Comparison of ENCODE assay signal across 9 cellular contexts in genomic region chr17:42518046-42518754, GRCh38. TPM values are rescaled to one million over a fixed set of nuclear protein-coding genes. Genes with fewer than 3 reads are reported as not detected.
A peak's percentile ranks its signal among the peaks of the same experiment; 100 is the strongest.
DNase-seq lines count a peak whose midpoint lies in the region; ATAC-seq and TF ChIP-seq lines count a peak whose summit lies in the region.
"Had no signal": no experiment of that assay in that cellular context is flagged by ENCODE, and none has a peak within 500 bp of the region (broad histone marks: within the 10 kb centered on the region; RNA-seq: fewer than 3 reads in every experiment).

No MANE protein-coding gene starts in this region.

- intact Hi-C loops in dendritic cell treated with granulocyte-macrophage colony-stimulating factor and Interleukin-4, amounts not matched to agents 40 ng/mL and 50 ng/mL, for 4 days (cut with micrococcal nuclease), result loop anchor here (5.0 kb wide), 2 partner anchors 111 to 196 kb away; no protein-coding TSS in a partner anchor
- intact Hi-C loops in mucosa of descending colon (cut with DNase I, micrococcal nuclease), result loop anchor here (10.0 kb wide), 2 partner anchors 93 to 193 kb away; partner anchors contain the start of gene CAVIN1 (in 1 of the 2)

- no peaks in the 10 kb centered on the region for H4K20me1 ChIP-seq in MM.1S (ENCODE audit: insufficient read depth, low read length)

- H3K4me1 ChIP-seq in mucosa of descending colon (ENCODE audit: low read depth), result peaks cover 50% of the 10 kb centered on the region
- no peaks in the 10 kb centered on the region for H3K4me1 ChIP-seq in MM.1S (ENCODE audit: low read length)

- DNase-seq in AG09319 (ENCODE audit: extremely low read depth, low read depth) (peak; percentile 87), NCI-H446 treated with DMSO at 0.1 percent for 48 hours (lab: John Stamatoyannopoulos, UW) (peak; percentile 83), mucosa of descending colon (peak; percentile 73 to 82 (median 76)), MM.1S (no peak), DMS153 (lab: John Stamatoyannopoulos, UW) (no peak)

- peak overlapping the region; percentile 88 for H3K27ac Mint-ChIP-seq in dendritic cell treated with granulocyte-macrophage colony-stimulating factor and Interleukin-4, amounts not matched to agents 40 ng/mL and 50 ng/mL, for 4 days
- H3K27ac Mint-ChIP-seq: stimulated activated naive CD8-positive, alpha-beta T cell treated with anti-CD3 and anti-CD28 coated beads, Interleukin-15, Interleukin-2, amounts not matched to agents 100 ng/mL and 50 ng/mL, for 24 hours had no signal

- peak overlapping the region; percentile 18 for H3K4me3 Mint-ChIP-seq in dendritic cell treated with granulocyte-macrophage colony-stimulating factor and Interleukin-4, amounts not matched to agents 40 ng/mL and 50 ng/mL, for 4 days
- H3K4me3 Mint-ChIP-seq: stimulated activated naive CD8-positive, alpha-beta T cell treated with anti-CD3 and anti-CD28 coated beads, Interleukin-15, Interleukin-2, amounts not matched to agents 100 ng/mL and 50 ng/mL, for 24 hours had no signal

- H3K36me3 ChIP-seq in mucosa of descending colon (ENCODE audit: low read depth) (no peaks in the 10 kb centered on the region), MM.1S (replicated peaks; ENCODE audit: insufficient read depth, low read length) (no peaks in the 10 kb centered on the region)

- no peak overlapping the region for H3K4me2 ChIP-seq in MM.1S (ENCODE audit: low read depth, low read length)

- H3K79me2 ChIP-seq in MM.1S (ENCODE audit: low read length), result no peaks in the 10 kb centered on the region

- H3K4me3 ChIP-seq in mucosa of descending colon (no peak overlapping the region), MM.1S (ENCODE audit: low read length) (no peak overlapping the region)

- ATAC-seq in mucosa of descending colon (peak; percentile 77), HG03378 (IDR thresholded peaks at IDR 0.05; ENCODE audit: unreplicated experiment) (no peak), GM18505 (IDR thresholded peaks at IDR 0.05; ENCODE audit: unreplicated experiment) (no peak)

- no peak overlapping the region for H3K9ac ChIP-seq in MM.1S (ENCODE audit: low read length)

- TF ChIP-seq POLR2A in GM18505 (IDR thresholded peaks at IDR 0.05; ENCODE audit: borderline replicate concordance, extremely low read depth, insufficient read depth, insufficient read length), result no peak

- H2AFZ ChIP-seq in MM.1S (ENCODE audit: low read length), result no peak overlapping the region

- H3K4me1 Mint-ChIP-seq in dendritic cell treated with granulocyte-macrophage colony-stimulating factor and Interleukin-4, amounts not matched to agents 40 ng/mL and 50 ng/mL, for 4 days (ENCODE audit: low read depth), result peaks cover 62% of the 10 kb centered on the region

- no peaks in the 10 kb centered on the region for H3K9me2 ChIP-seq in MM.1S (replicated peaks; ENCODE audit: insufficient read depth, low read length)

- H3K9me3 Mint-ChIP-seq in dendritic cell treated with granulocyte-macrophage colony-stimulating factor and Interleukin-4, amounts not matched to agents 40 ng/mL and 50 ng/mL, for 4 days, result no peaks in the 10 kb centered on the region
- H3K9me3 Mint-ChIP-seq: stimulated activated naive CD8-positive, alpha-beta T cell treated with anti-CD3 and anti-CD28 coated beads, Interleukin-15, Interleukin-2, amounts not matched to agents 100 ng/mL and 50 ng/mL, for 24 hours had no signal

- no peaks in the 10 kb centered on the region for H3K27me3 Mint-ChIP-seq in dendritic cell treated with granulocyte-macrophage colony-stimulating factor and Interleukin-4, amounts not matched to agents 40 ng/mL and 50 ng/mL, for 4 days

- H3K9me3 ChIP-seq in mucosa of descending colon, result no peaks in the 10 kb centered on the region
- no peaks in the 10 kb centered on the region for H3K9me3 ChIP-seq in MM.1S (replicated peaks; ENCODE audit: insufficient read depth, low read length)

- H3K27ac ChIP-seq in MM.1S (ENCODE audit: low read length), result no peak overlapping the region

- H3F3A ChIP-seq in MM.1S (ENCODE audit: insufficient read depth, low read length), result no peaks in the 10 kb centered on the region

- peaks cover 74% of the 10 kb centered on the region for H3K36me3 Mint-ChIP-seq in dendritic cell treated with granulocyte-macrophage colony-stimulating factor and Interleukin-4, amounts not matched to agents 40 ng/mL and 50 ng/mL, for 4 days (ENCODE audit: low read depth)

- TF ChIP-seq CTCF in AG09319 (IDR thresholded peaks at IDR 0.05; ENCODE audit: low read depth, low read length) (no peak), mucosa of descending colon (IDR thresholded peaks at IDR 0.05) (no peak), MM.1S (IDR thresholded peaks at IDR 0.05; ENCODE audit: low read length) (no peak)

- no peaks in the 10 kb centered on the region for H3K27me3 ChIP-seq in MM.1S (replicated peaks; ENCODE audit: insufficient read depth, low read length)

RNA-seq across cellular contexts. Expression of gene NAGLU, which starts 17.8 kb away (rescaled TPM):
- total RNA-seq in mucosa of descending colon, result 10 to 100 TPM; 28.9 to 51.8 (median 35.6) TPM

RNA-seq across cellular contexts. Expression of gene HSD17B1, which starts 34.5 kb away (rescaled TPM):
- total RNA-seq in mucosa of descending colon, result 1 to 10 TPM; 1.5 to 2.5 (median 1.7) TPM

RNA-seq across cellular contexts. Expression of gene COASY, which starts 43.7 kb away (rescaled TPM):
- 10 to 100 TPM; 74.5 to 98.7 (median 87.8) TPM for total RNA-seq in mucosa of descending colon

RNA-seq across cellular contexts. Expression of gene MLX, which starts 48.7 kb away (rescaled TPM):
- 100 to 1,000 TPM in 2 of 3 donors, 10 to 100 TPM in 1; 69.6 to 110 (median 103) TPM for total RNA-seq in mucosa of descending colon

RNA-seq across cellular contexts. Expression of gene PSMC3IP, which starts 59.3 kb away (rescaled TPM):
- total RNA-seq in mucosa of descending colon, result 1 to 10 TPM; 1.9 to 6.4 (median 3.1) TPM

Comparison
In these comparisons a context has a peak if more than half of its experiments do, and no peak if none do; other contexts are left out.
1. DNase-seq: peak in AG09319 (single experiment), NCI-H446 treated with DMSO at 0.1 percent for 48 hours (single experiment) and mucosa of descending colon (3 of 3); none in MM.1S (single experiment) and DMS153 (single experiment).